20 cellular contexts compared by ENCODE assay signal in the genomic region with DNA sequence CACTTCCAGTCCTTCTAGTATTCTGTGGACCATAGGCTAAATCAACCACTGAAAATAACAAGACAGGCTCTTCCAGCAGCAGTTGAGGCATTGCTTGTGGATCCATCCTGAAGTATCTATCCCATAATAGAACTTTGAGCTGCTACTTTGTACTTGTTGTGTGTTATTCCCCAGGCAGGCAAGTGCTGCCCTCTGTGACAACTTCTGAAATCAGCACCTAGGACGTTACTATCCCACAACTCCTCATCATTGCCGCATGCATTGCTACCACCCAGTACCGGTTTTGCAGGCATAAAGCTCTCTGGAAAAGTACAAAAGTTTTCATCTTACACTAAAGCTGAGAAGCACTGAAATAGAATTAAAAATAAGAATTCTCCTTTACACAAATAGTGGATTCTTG.
"Had no signal": no experiment of that assay in that cellular context is flagged by ENCODE, and none has a peak within 500 bp of the region (broad histone marks: within the 10 kb centered on the region; RNA-seq: fewer than 3 reads in every experiment).

No MANE protein-coding gene starts in this region.

- FAIRE-seq: urothelium cell line had no signal

- DNase-seq: activated CD4-positive, alpha-beta T cell treated with anti-CD3 and anti-CD28 coated beads, Interleukin-2, amount 50 U/mL, for 4 hours; activated CD8-positive, alpha-beta memory T cell treated with anti-CD3 and anti-CD28 coated beads for 24 hours; activated CD8-positive, alpha-beta memory T cell treated with anti-CD3 and anti-CD28 coated beads, Interleukin-2, amount 50 U/mL, for 4 hours; activated T-cell treated with anti-CD3 and anti-CD28 coated beads, Interleukin-2, amount 50 U/mL, for 24 hours; central memory CD4-positive, alpha-beta T cell; esophagus squamous epithelium; heart left ventricle; kidney glomerular epithelial cell; left ventricle myocardium inferior; mammary epithelial cell; midbrain; natural killer cell; ovary; right cardiac atrium; stimulated activated CD4-positive, alpha-beta T cell treated with anti-CD3 and anti-CD28 coated beads, Interleukin-12 subunit alpha, Interleukin-12 subunit beta, amount 100 ng/mL, for 4 hours; T-cell; transverse colon had no signal

- H3K9me3 ChIP-seq: ascending aorta, esophagus squamous epithelium, heart left ventricle, left ventricle myocardium inferior, ovary, transverse colon had no signal

- H3K27ac ChIP-seq: ascending aorta, coronary artery, esophagus squamous epithelium, heart left ventricle, left ventricle myocardium inferior, ovary, transverse colon had no signal

- H3K27me3 ChIP-seq: ascending aorta, esophagus squamous epithelium, heart left ventricle, ovary, transverse colon had no signal

- H3K36me3 ChIP-seq: ascending aorta, esophagus squamous epithelium, heart left ventricle, left ventricle myocardium inferior, ovary, transverse colon had no signal

- H3K4me1 ChIP-seq: ascending aorta, heart left ventricle, left ventricle myocardium inferior, transverse colon had no signal

- H3K4me3 ChIP-seq: ascending aorta, coronary artery, esophagus squamous epithelium, heart left ventricle, left ventricle myocardium inferior, ovary, transverse colon had no signal
